Comparison of ENCODE assay signal across 1 cellular context in the genomic region with DNA sequence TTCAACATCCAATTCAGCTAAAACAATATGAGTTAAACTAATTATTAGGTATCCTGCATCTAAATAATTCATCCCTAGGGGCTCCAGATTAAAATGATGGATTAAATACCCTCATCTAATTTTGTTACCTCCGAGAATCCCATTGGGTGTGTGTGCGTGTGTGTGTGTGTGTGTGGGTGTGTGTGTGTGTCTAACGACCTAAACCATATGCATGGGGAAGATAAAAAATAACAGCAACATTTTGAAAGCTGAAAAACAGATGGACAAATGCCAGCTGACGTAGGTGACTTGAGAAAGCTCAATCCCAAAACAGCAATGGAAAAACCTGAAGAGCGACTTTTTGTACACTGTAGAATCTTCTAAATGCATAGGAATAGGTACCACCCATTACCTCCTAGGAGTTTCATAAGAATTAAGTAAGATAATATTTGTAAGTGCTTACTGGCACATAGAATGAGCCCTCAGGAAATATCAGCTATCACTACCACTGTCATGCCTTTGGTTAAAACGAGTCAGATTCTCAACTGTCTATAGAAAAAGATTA.
TF ChIP-seq lines count a peak whose summit lies in the region.

No MANE protein-coding gene starts in this region.

TF ChIP-seq in H1, 55 proteins besides CTCF, POLR2A, EP300 and RAD21:
- TF ChIP-seq RFX5 (IDR thresholded peaks at IDR 0.05; ENCODE audit: borderline replicate concordance, low read depth, low read length) (no peak), SAP30 (IDR thresholded peaks at IDR 0.05; ENCODE audit: insufficient read depth, insufficient replicate concordance, low read length) (no peak), PHF8 (conservative IDR thresholded peaks at IDR 0.05; ENCODE audit: low read depth, low read length) (no peak), SIX5 (IDR thresholded peaks at IDR 0.05; ENCODE audit: low read depth, low read length) (no peak), USF2 (IDR thresholded peaks at IDR 0.05; ENCODE audit: low read length) (no peak), CREB1 (IDR thresholded peaks at IDR 0.05) (no peak), YY1 (IDR thresholded peaks at IDR 0.05; ENCODE audit: low read depth, low read length) (no peak), EZH2 (IDR thresholded peaks at IDR 0.05; ENCODE audit: low read depth, low read length, severe bottlenecking) (no peak), CHD2 (IDR thresholded peaks at IDR 0.05; ENCODE audit: low read length) (no peak), HDAC6 (IDR thresholded peaks at IDR 0.05; ENCODE audit: low read depth, low read length) (no peak), CBX8 (IDR thresholded peaks at IDR 0.05; ENCODE audit: borderline replicate concordance, low read depth, low read length) (no peak), BACH1 (IDR thresholded peaks at IDR 0.05; ENCODE audit: low read length) (no peak), GTF2F1 (IDR thresholded peaks at IDR 0.05; ENCODE audit: borderline replicate concordance, low read depth, low read length) (no peak), RXRA (IDR thresholded peaks at IDR 0.05; ENCODE audit: insufficient read depth, low read depth, low read length) (no peak), CBX5 (IDR thresholded peaks at IDR 0.05; ENCODE audit: low read depth, low read length) (no peak), SP4 (IDR thresholded peaks at IDR 0.05; ENCODE audit: low read length) (no peak)
